In genomic region chr4:8146158-8146557, GRCh38 we compare ENCODE assay signal across 18 cellular contexts. TPM values are rescaled to one million over a fixed set of nuclear protein-coding genes. Genes with fewer than 3 reads are reported as not detected.
DNase-seq lines count a peak whose midpoint lies in the region; ATAC-seq and TF ChIP-seq lines count a peak whose summit lies in the region.
"Had no signal": no experiment of that assay in that cellular context is flagged by ENCODE, and none has a peak within 500 bp of the region (broad histone marks: within the 10 kb centered on the region; RNA-seq: fewer than 3 reads in every experiment).

No MANE protein-coding gene starts in this region.

- H3K27me3 ChIP-seq in right atrium auricular region, result no peaks in the 10 kb centered on the region
- H3K27me3 ChIP-seq in thoracic aorta (replicated peaks; ENCODE audit: insufficient read depth), result no peaks in the 10 kb centered on the region

- H3K36me3 ChIP-seq in right atrium auricular region (no peaks in the 10 kb centered on the region), thoracic aorta (no peaks in the 10 kb centered on the region)

- H3K4me1 ChIP-seq in right atrium auricular region, result peaks cover 0 to 56% of the 10 kb centered on the region in 2 donors
- peaks cover 8 to 46% of the 10 kb centered on the region in 2 donors for H3K4me1 ChIP-seq in thoracic aorta (ENCODE audit: control insufficient read depth in 1 of 2, low read depth in 2 of 2)

- no peaks in the 10 kb centered on the region for H3K36me3 Mint-ChIP-seq in nephron (ENCODE audit: low read depth)
- H3K36me3 Mint-ChIP-seq: CD14-positive monocyte had no signal

- peak overlapping the region; percentile 20 to 48 (median 24) for H3K27ac Mint-ChIP-seq in nephron
- H3K27ac Mint-ChIP-seq: CD14-positive monocyte had no signal

- DNase-seq in DMS79 treated with DMSO at 0.1 percent for 48 hours (lab: John Stamatoyannopoulos, UW) (peak; percentile 40), DMS79 (lab: John Stamatoyannopoulos, UW) (no peak), right atrium auricular region (ENCODE audit: low spot score) (no peak), left ventricle myocardium superior (no peak), thoracic aorta (ENCODE audit: low spot score) (no peak), COR-L47 (lab: John Stamatoyannopoulos, UW) (no peak), HuH-7 (ENCODE audit: low spot score) (no peak)
- DNase-seq: AML-193, DMS 273 treated with DMSO at 0.1 percent for 48 hours, GDM1, H9, NCI-H1436, NCI-H1930, NCI-H2171 treated with DMSO at 0.1 percent for 48 hours had no signal

- no peak overlapping the region for H3K4me3 Mint-ChIP-seq in nephron
- H3K4me3 Mint-ChIP-seq: CD14-positive monocyte, H9 had no signal

- peaks cover 49% of the 10 kb centered on the region for H3K27me3 Mint-ChIP-seq in nephron (ENCODE audit: low read depth)

- no peak for ATAC-seq in left ventricle myocardium superior
- no peak for ATAC-seq in thoracic aorta (ENCODE audit: insufficient number of reproducible peaks, low FRiP score, low read depth)
- ATAC-seq: SK-N-SH treated with all-trans-retinoic acid at 6 μM for 48 hours had no signal

- TF ChIP-seq CTCF in right atrium auricular region (IDR thresholded peaks at IDR 0.05) (no peak), nephron (IDR thresholded peaks at IDR 0.05; ENCODE audit: unreplicated experiment in 3 of 3) (no peak), thoracic aorta (IDR thresholded peaks at IDR 0.05) (no peak)

- H3K4me1 Mint-ChIP-seq in nephron, result peaks cover 32% of the 10 kb centered on the region
- H3K4me1 Mint-ChIP-seq: CD14-positive monocyte had no signal

- H3K9me3 ChIP-seq in right atrium auricular region (no peaks in the 10 kb centered on the region), thoracic aorta (no peaks in the 10 kb centered on the region)

- intact Hi-C loops in left ventricle myocardium superior (cut with micrococcal nuclease), result no loop called here

- peak overlapping the region; percentile 71 to 78 for H3K27ac ChIP-seq in right atrium auricular region
- H3K27ac ChIP-seq in thoracic aorta, result peak overlapping the region; percentile 22 to 67
- H3K27ac ChIP-seq: 22Rv1 had no signal

- H3K4me3 ChIP-seq in right atrium auricular region (no peak overlapping the region), thoracic aorta (peak overlapping the region; percentile 20)

- no peaks in the 10 kb centered on the region for H3K9me3 Mint-ChIP-seq in nephron

RNA-seq across cellular contexts. Expression of gene ABLIM2, which starts 12.5 kb away (rescaled TPM):
- total RNA-seq in right atrium auricular region, result 10 to 100 TPM in 1 of 2 donors, 1 to 10 TPM in 1; 5.7 to 11.2 TPM
- 28.3 TPM for total RNA-seq in left ventricle myocardium superior
- total RNA-seq in thoracic aorta, result 10 to 100 TPM; 25.6 to 28.6 TPM

RNA-seq across cellular contexts. Expression of gene SH3TC1, which starts 52.9 kb away (rescaled TPM):
- total RNA-seq in right atrium auricular region (10 to 100 TPM in 1 of 2 donors, 1 to 10 TPM in 1; 8.9 to 13.9 TPM), left ventricle myocardium superior (8.7 TPM), thoracic aorta (10 to 100 TPM; 63.2 to 68.6 TPM)
